24 cellular contexts compared by ENCODE assay signal in genomic region chr1:48595613-48596012, GRCh38.
A peak's percentile ranks its signal among the peaks of the same experiment; 100 is the strongest.
DNase-seq lines count a peak whose midpoint lies in the region; ATAC-seq and TF ChIP-seq lines count a peak whose summit lies in the region.
"Had no signal": no experiment of that assay in that cellular context is flagged by ENCODE, and none has a peak within 500 bp of the region (broad histone marks: within the 10 kb centered on the region; RNA-seq: fewer than 3 reads in every experiment).

No MANE protein-coding gene starts in this region.

- no peaks in the 10 kb centered on the region for H3K27me3 Mint-ChIP-seq in MCF 10A (ENCODE audit: insufficient read depth, unreplicated experiment)
- no peaks in the 10 kb centered on the region for H3K27me3 Mint-ChIP-seq in nephron (ENCODE audit: low read depth)
- no peaks in the 10 kb centered on the region for H3K27me3 Mint-ChIP-seq in glutamatergic neuron (ENCODE audit: unreplicated experiment)
- H3K27me3 Mint-ChIP-seq in natural killer cell (ENCODE audit: low read depth in 2 of 2), result peaks cover 0 to 6% of the 10 kb centered on the region in 2 donors
- H3K27me3 Mint-ChIP-seq: CD4-positive, CD25-positive, alpha-beta regulatory T cell had no signal

- H3K36me3 Mint-ChIP-seq in MCF 10A (ENCODE audit: insufficient read depth, unreplicated experiment) (no peaks in the 10 kb centered on the region), nephron (ENCODE audit: low read depth) (no peaks in the 10 kb centered on the region), glutamatergic neuron (ENCODE audit: unreplicated experiment) (no peaks in the 10 kb centered on the region), natural killer cell (no peaks in the 10 kb centered on the region)
- H3K36me3 Mint-ChIP-seq: CD4-positive, CD25-positive, alpha-beta regulatory T cell had no signal

- H3K4me3 Mint-ChIP-seq in MCF 10A (ENCODE audit: unreplicated experiment) (no peak overlapping the region), nephron (no peak overlapping the region), glutamatergic neuron (ENCODE audit: unreplicated experiment) (no peak overlapping the region), natural killer cell (no peak overlapping the region)
- H3K4me3 Mint-ChIP-seq: CD4-positive, CD25-positive, alpha-beta regulatory T cell had no signal

- TF ChIP-seq CTCF in breast epithelium (IDR thresholded peaks at IDR 0.05) (no peak), MCF 10A (IDR thresholded peaks at IDR 0.05; ENCODE audit: unreplicated experiment) (no peak), nephron (IDR thresholded peaks at IDR 0.05; ENCODE audit: unreplicated experiment in 3 of 3) (no peak), glutamatergic neuron (IDR thresholded peaks at IDR 0.05; ENCODE audit: partially characterized antibody, unreplicated experiment) (no peak), natural killer cell (IDR thresholded peaks at IDR 0.05) (no peak)

- no peaks in the 10 kb centered on the region for H3K4me1 ChIP-seq in breast epithelium
- peaks cover 17% of the 10 kb centered on the region for H3K4me1 ChIP-seq in ectodermal cell (ENCODE audit: control insufficient read depth, insufficient read depth, low read length)
- H3K4me1 ChIP-seq: SJCRH30 had no signal

- H3K27ac Mint-ChIP-seq in MCF 10A (ENCODE audit: low read depth, unreplicated experiment) (no peak overlapping the region), nephron (peak overlapping the region; percentile 52 to 91 (median 82)), glutamatergic neuron (ENCODE audit: unreplicated experiment) (no peak overlapping the region), natural killer cell (no peak overlapping the region)

- DNase-seq in breast epithelium (ENCODE audit: low spot score in 2 of 2) (no peak), MCF 10A (ENCODE audit: unreplicated experiment) (no peak), glutamatergic neuron (no peak), T-helper 1 cell (no peak), natural killer cell (no peak), NAMALWA (ENCODE audit: low spot score) (no peak)
- DNase-seq: CD4-positive, CD25-positive, alpha-beta regulatory T cell; DMS153; DND-41; IMR-90; KG1; NCI-H1092; NCI-H1436 treated with DMSO at 0.1 percent for 48 hours; NCI-H187 treated with DMSO at 0.1 percent for 48 hours; NCI-H2107; NCI-H524; NCI-H748 treated with DMSO at 0.1 percent for 48 hours; NK-92 treated with Interleukin-12 subunit alpha and Interleukin-12 subunit beta, amount 100 ng/mL, for 24 hours; PC-3; SJCRH30 had no signal

- 84 to 87% methylated on average over 5 of the region's 5 CpGs for WGBS in ectodermal cell, 2 experiments

- TF ChIP-seq POLR2A in breast epithelium (IDR thresholded peaks at IDR 0.05), result no peak

- H3K27ac ChIP-seq in breast epithelium (peak overlapping the region; percentile 69 to 72), ectodermal cell (ENCODE audit: insufficient read depth, low read depth, low read length, poor library complexity, severe bottlenecking) (peak overlapping the region; percentile 80)
- H3K27ac ChIP-seq: BLaER1, SJCRH30 had no signal

- no peaks in the 10 kb centered on the region for H3K9me3 Mint-ChIP-seq in MCF 10A (ENCODE audit: unreplicated experiment)
- H3K9me3 Mint-ChIP-seq in nephron, result no peaks in the 10 kb centered on the region
- H3K9me3 Mint-ChIP-seq in glutamatergic neuron (ENCODE audit: unreplicated experiment), result no peaks in the 10 kb centered on the region
- H3K9me3 Mint-ChIP-seq in natural killer cell, result no peaks in the 10 kb centered on the region

- no peak for ATAC-seq in natural killer cell
- ATAC-seq: PC-3, Right ventricle myocardium inferior had no signal

- H3K4me3 ChIP-seq in breast epithelium, result no peak overlapping the region
- no peak overlapping the region for H3K4me3 ChIP-seq in ectodermal cell (ENCODE audit: insufficient read depth, low read depth, low read length)
- H3K4me3 ChIP-seq: BLaER1, SJCRH30 had no signal

- no TSS peak for BruUV-seq in MCF 10A (replicated peaks; lab: Mats Ljungman, UMichigan)

- no peaks in the 10 kb centered on the region for H3K27me3 ChIP-seq in breast epithelium
- no peaks in the 10 kb centered on the region for H3K27me3 ChIP-seq in ectodermal cell (ENCODE audit: control insufficient read depth, insufficient read depth, low read length, poor library complexity, severe bottlenecking)
- H3K27me3 ChIP-seq: BLaER1 had no signal

- H3K36me3 ChIP-seq in breast epithelium (no peaks in the 10 kb centered on the region), ectodermal cell (ENCODE audit: control insufficient read depth, insufficient read depth, low read length) (no peaks in the 10 kb centered on the region)
- H3K36me3 ChIP-seq: BLaER1, SJCRH30 had no signal

- POLR2A ChIA-PET in MCF 10A (lab: Yijun Ruan, JAX), result no interaction called here

- H3K4me1 Mint-ChIP-seq in MCF 10A (ENCODE audit: insufficient read depth, unreplicated experiment), result no peaks in the 10 kb centered on the region
- peaks cover 12% of the 10 kb centered on the region for H3K4me1 Mint-ChIP-seq in nephron
- no peaks in the 10 kb centered on the region for H3K4me1 Mint-ChIP-seq in glutamatergic neuron (ENCODE audit: low read depth, unreplicated experiment)
- no peaks in the 10 kb centered on the region for H3K4me1 Mint-ChIP-seq in natural killer cell
- H3K4me1 Mint-ChIP-seq: CD4-positive, CD25-positive, alpha-beta regulatory T cell had no signal

- CTCF ChIA-PET in MCF 10A (lab: Yijun Ruan, JAX), result interaction anchor here (0.6 to 2.8 kb wide), 5 partner anchors 16 to 1904 kb away, joined by 3 to 8 read pairs (median 5); no protein-coding TSS in a partner anchor

- H3K9me3 ChIP-seq in breast epithelium, result no peaks in the 10 kb centered on the region
- H3K9me3 ChIP-seq in ectodermal cell (ENCODE audit: control insufficient read depth, low read length), result no peaks in the 10 kb centered on the region
- H3K9me3 ChIP-seq: BLaER1, SJCRH30 had no signal

- intact Hi-C loops in breast epithelium (cut with DNase I; ENCODE audit: low total_unique reads), result no loop called here
- intact Hi-C loops in MCF 10A (cut with micrococcal nuclease), result no loop called here
- intact Hi-C loops in natural killer cell (cut with micrococcal nuclease), result no loop called here

Comparison
In these comparisons a context has a peak if more than half of its experiments do, and no peak if none do; other contexts are left out.
1. H3K27ac Mint-ChIP-seq: peak in nephron (3 of 3); none in MCF 10A (single experiment), glutamatergic neuron (single experiment) and natural killer cell (0 of 2).